In genomic region chr12:6396031-6396430, GRCh38 we compare ENCODE assay signal across 1 cellular context.
TF ChIP-seq lines count a peak whose summit lies in the region.

No MANE protein-coding gene starts in this region.

TF ChIP-seq in H1, 55 proteins besides CTCF, POLR2A, EP300 and RAD21:
- TF ChIP-seq RBBP5 (IDR thresholded peaks at IDR 0.05; ENCODE audit: borderline replicate concordance, low read depth, low read length) (no peak), POU5F1 (IDR thresholded peaks at IDR 0.05; ENCODE audit: low read depth, low read length) (0 out of 2 replicates have a peak, but pooled peaks have one; percentile 53), ATF3 (IDR thresholded peaks at IDR 0.05; ENCODE audit: insufficient read depth, low read depth, low read length) (no peak)
